10 cellular contexts compared by ENCODE assay signal in the genomic region with DNA sequence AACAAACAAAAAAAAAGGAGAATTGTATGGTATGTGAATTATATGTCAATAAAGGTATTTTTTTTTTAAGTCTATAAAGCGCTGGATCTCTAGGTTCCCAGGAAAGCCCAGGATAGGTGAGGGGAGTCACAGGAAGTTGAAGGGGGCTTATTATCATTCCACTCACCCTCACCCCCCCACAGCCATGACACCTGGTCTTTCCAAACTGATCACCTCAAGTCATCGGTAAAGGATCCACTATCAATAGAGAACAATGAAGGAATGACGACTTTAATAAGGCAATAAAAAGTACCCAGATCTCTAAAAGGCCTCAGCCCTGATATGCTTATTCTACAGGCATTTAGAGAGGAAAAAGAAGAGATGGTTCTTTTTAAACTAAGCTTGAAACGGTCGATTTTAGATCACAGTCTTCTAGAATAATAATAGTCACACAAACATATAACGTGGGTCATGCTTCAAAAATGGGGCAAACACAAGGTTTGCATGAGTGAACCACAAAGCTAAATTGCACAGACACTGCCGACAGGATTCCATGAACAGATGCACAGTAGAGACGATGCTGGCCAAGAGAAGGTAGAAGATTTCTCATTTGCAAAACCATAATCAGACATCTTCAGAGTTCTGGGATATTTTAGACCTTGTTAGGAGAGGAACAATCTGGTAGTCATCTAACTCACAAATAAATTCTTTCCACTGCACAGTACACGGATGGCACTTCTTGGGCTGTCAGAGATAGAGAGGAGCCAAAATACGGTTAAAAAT. TPM values are rescaled to one million over a fixed set of nuclear protein-coding genes. Genes with fewer than 3 reads are reported as not detected.
DNase-seq lines count a peak whose midpoint lies in the region; ATAC-seq and TF ChIP-seq lines count a peak whose summit lies in the region.
"Had no signal": no experiment of that assay in that cellular context is flagged by ENCODE, and none has a peak within 500 bp of the region (broad histone marks: within the 10 kb centered on the region; RNA-seq: fewer than 3 reads in every experiment).

No MANE protein-coding gene starts in this region.

- intact Hi-C loops in Panc1 (cut with micrococcal nuclease; ENCODE audit: unreplicated experiment), result loop anchor here (10.0 kb wide), 1 partner anchor 61 kb away; no protein-coding TSS in a partner anchor

- H3K27ac ChIP-seq in Panc1 (ENCODE audit: low read length), result peak overlapping the region; percentile 99
- peak overlapping the region; percentile 94 for H3K27ac ChIP-seq in muscle layer of duodenum (ENCODE audit: low read length)
- peak overlapping the region; percentile 72 to 94 (median 83) for H3K27ac ChIP-seq in tibial nerve
- H3K27ac ChIP-seq: SJCRH30 had no signal

- H3K9me3 Mint-ChIP-seq in endothelial cell (ENCODE audit: unreplicated experiment), result no peaks in the 10 kb centered on the region

- H3K9me3 ChIP-seq in Panc1 (ENCODE audit: control insufficient read depth, insufficient read depth, low read depth, low read length), result no peaks in the 10 kb centered on the region
- no peaks in the 10 kb centered on the region for H3K9me3 ChIP-seq in muscle layer of duodenum (ENCODE audit: control insufficient read depth in 1 of 2, low read length in 2 of 2)
- H3K9me3 ChIP-seq in tibial nerve, result no peaks in the 10 kb centered on the region
- H3K9me3 ChIP-seq: mucosa of descending colon, SJCRH30 had no signal

- H3K27me3 Mint-ChIP-seq in endothelial cell (ENCODE audit: unreplicated experiment), result peaks cover 6% of the 10 kb centered on the region

- no peak overlapping the region for H3K4me3 Mint-ChIP-seq in endothelial cell (ENCODE audit: unreplicated experiment)

- no peak for ATAC-seq in Panc1
- ATAC-seq: mucosa of descending colon had no signal

- H3K4me1 ChIP-seq in Panc1 (ENCODE audit: control insufficient read depth, insufficient read depth, low read length) (peaks cover 82% of the 10 kb centered on the region), muscle layer of duodenum (ENCODE audit: control insufficient read depth in 1 of 2, insufficient read depth in 2 of 2, low read length in 2 of 2) (peaks cover 3 to 12% of the 10 kb centered on the region in 2 donors), tibial nerve (peaks cover 0 to 83% (median 48%) of the 10 kb centered on the region in 4 donors)

- TF ChIP-seq POLR2A in tibial nerve (IDR thresholded peaks at IDR 0.05), result no peak

- POLR2A ChIA-PET in Panc1 (lab: Charles Lee), result no interaction called here

- in situ Hi-C loops in Panc1 (cut with HindIII; ENCODE audit: low pct_unique_long_range_greater_than_20kb, low sequenced_read_pairs), result no loop called here

- H3K4me3 ChIP-seq in Panc1 (ENCODE audit: low read depth in 2 of 2, low read length in 2 of 2), result no peak overlapping the region
- peak overlapping the region in 1 of 2 donors; percentile 36 for H3K4me3 ChIP-seq in muscle layer of duodenum (ENCODE audit: low read depth in 1 of 2, low read length in 2 of 2)
- H3K4me3 ChIP-seq in tibial nerve, result no peak overlapping the region
- H3K4me3 ChIP-seq: mucosa of descending colon, SJCRH30 had no signal

- TF ChIP-seq EP300 in tibial nerve (IDR thresholded peaks at IDR 0.05), result no peak

- CTCF ChIA-PET in Panc1 (lab: Charles Lee), result no interaction called here

- no peaks in the 10 kb centered on the region for H3K36me3 ChIP-seq in Panc1 (ENCODE audit: control insufficient read depth, insufficient read depth, low read length)
- H3K36me3 ChIP-seq in muscle layer of duodenum (ENCODE audit: control insufficient read depth in 1 of 2, insufficient read depth in 2 of 2, low read length in 2 of 2), result peaks cover 0 to 5% of the 10 kb centered on the region in 2 donors
- peaks cover 0 to 6% (median 0%) of the 10 kb centered on the region in 3 donors for H3K36me3 ChIP-seq in tibial nerve

- DNase-seq in Panc1 (ENCODE audit: low read depth, low spot score) (no peak), endothelial cell (ENCODE audit: low spot score) (no peak), tibial nerve (ENCODE audit: low spot score in 2 of 2) (no peak), 8988T (no peak), NCI-H226 (no peak)
- no peak for DNase-seq in activated naive CD4-positive, alpha-beta T cell treated with Interleukin-2 at 50 U/mL for 16 hours
- DNase-seq: mucosa of descending colon, NCI-H1417 had no signal

- BruUV-seq in Panc1 (replicated peaks; lab: Mats Ljungman, UMichigan), result TSS peak; percentile 52

- peaks cover 43% of the 10 kb centered on the region for H3K36me3 Mint-ChIP-seq in endothelial cell (ENCODE audit: low read depth, unreplicated experiment)

- no peak for TF ChIP-seq CTCF in Panc1 (IDR thresholded peaks at IDR 0.05)
- TF ChIP-seq CTCF in endothelial cell (IDR thresholded peaks at IDR 0.05; ENCODE audit: unreplicated experiment), result no peak
- no peak for TF ChIP-seq CTCF in tibial nerve (IDR thresholded peaks at IDR 0.05)

- H3K27me3 ChIP-seq in Panc1 (ENCODE audit: control insufficient read depth, insufficient read depth, low read length), result no peaks in the 10 kb centered on the region
- H3K27me3 ChIP-seq in muscle layer of duodenum (ENCODE audit: low read depth, low read length), result no peaks in the 10 kb centered on the region
- no peaks in the 10 kb centered on the region for H3K27me3 ChIP-seq in tibial nerve
- H3K27me3 ChIP-seq: SJCRH30 had no signal

- peak overlapping the region; percentile 38 for H3K27ac Mint-ChIP-seq in endothelial cell (ENCODE audit: unreplicated experiment)

- peaks cover 56% of the 10 kb centered on the region for H3K4me1 Mint-ChIP-seq in endothelial cell (ENCODE audit: unreplicated experiment)

- WGBS in tibial nerve, 2 donors, result 53 to 64% methylated on average over 10 of the region's 10 CpGs

RNA-seq across cellular contexts. Expression of a gene that starts 21.1 kb away (rescaled TPM):
- total RNA-seq in Panc1 (2021; ENCODE audit: unreplicated experiment), result 50.7 TPM
- 26.6 TPM for polyA plus RNA-seq in Panc1 (2012; ENCODE audit: insufficient read length)
- total RNA-seq in endothelial cell (ENCODE audit: unreplicated experiment), result 109 TPM
- total RNA-seq in tibial nerve, result 10 to 100 TPM; 45.3 to 69.9 (median 49.8) TPM
